8 cellular contexts compared by ENCODE assay signal in the genomic region with DNA sequence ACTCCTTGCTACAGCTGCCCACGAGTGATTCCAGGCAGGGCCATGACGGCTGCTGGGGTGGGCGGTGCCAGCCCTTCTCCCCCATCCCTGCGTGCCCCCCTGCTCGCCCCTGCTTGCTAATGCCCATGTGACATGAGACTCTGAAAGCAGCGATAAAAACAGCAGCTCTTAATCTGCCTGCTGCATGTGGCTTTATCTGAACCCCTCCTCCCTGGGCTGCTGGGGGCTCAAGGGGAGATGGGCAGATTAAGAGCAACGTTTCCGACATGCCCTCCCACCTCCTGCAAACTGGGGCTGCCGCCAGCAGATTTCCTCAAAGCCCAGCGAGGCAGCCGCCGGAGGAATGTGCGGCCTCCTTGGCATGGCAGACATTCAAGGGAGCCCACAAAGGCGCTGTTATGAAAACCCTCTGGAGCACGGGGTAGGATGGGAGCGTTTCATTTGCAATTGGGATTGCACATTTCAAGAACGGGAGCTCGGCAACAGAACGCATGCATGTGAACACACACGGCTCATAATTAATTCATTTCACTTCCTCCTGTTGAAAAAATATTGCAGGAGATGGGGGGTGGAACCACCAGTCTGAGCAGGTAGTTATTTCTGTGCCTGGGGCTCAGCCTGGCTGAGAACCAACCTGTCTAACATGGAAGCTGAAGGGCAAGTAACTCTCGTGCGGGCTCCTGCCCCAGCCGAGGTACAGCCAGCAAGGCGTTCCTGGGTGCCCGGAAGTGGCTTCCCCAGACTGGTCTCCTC.
DNase-seq lines count a peak whose midpoint lies in the region; ATAC-seq and TF ChIP-seq lines count a peak whose summit lies in the region.

No MANE protein-coding gene starts in this region.

- peaks cover 12% of the 10 kb centered on the region for H3K27me3 ChIP-seq in GM23248 (replicated peaks; ENCODE audit: insufficient read depth)

- no TSS peak for BruUV-seq in Calu3 (replicated peaks; lab: Mats Ljungman, UMichigan)

- H3K4me3 Mint-ChIP-seq in Calu3 (ENCODE audit: low read depth, unreplicated experiment), result no peak overlapping the region
- H3K4me3 Mint-ChIP-seq in natural killer cell, result peak overlapping the region; percentile 86

- H3K4me3 ChIP-seq in GM23248, result peak overlapping the region; percentile 20; the same call in 1 of the 2 replicates

- no peaks in the 10 kb centered on the region for H3F3A ChIP-seq in GM23248 (ENCODE audit: insufficient read depth)

- no peaks in the 10 kb centered on the region for H3K4me1 ChIP-seq in GM23248 (ENCODE audit: insufficient read depth)

- H3K9me3 ChIP-seq in GM23248 (ENCODE audit: low read depth), result no peaks in the 10 kb centered on the region

- H3K36me3 Mint-ChIP-seq in Calu3 (ENCODE audit: insufficient read depth, unreplicated experiment), result no peaks in the 10 kb centered on the region
- no peaks in the 10 kb centered on the region for H3K36me3 Mint-ChIP-seq in natural killer cell

- no peaks in the 10 kb centered on the region for H4K20me1 ChIP-seq in GM23248 (ENCODE audit: insufficient read depth)

- TF ChIP-seq POLR2A in erythroblast (IDR thresholded peaks at IDR 0.05; ENCODE audit: low read length), result peak; percentile 87

- ATAC-seq in SK-N-SH treated with all-trans-retinoic acid at 6 μM for 48 hours (peak; percentile 94), natural killer cell (peak; percentile 21 to 77 (median 60)), GM21390 (IDR thresholded peaks at IDR 0.05; ENCODE audit: unreplicated experiment) (no peak)

- 0 out of 2 replicates have a peak overlapping the region, but pooled peaks have one; percentile 23 for H2AFZ ChIP-seq in GM23248

- H3K27ac ChIP-seq in GM23248, result no peak overlapping the region

- H3K9me3 Mint-ChIP-seq in Calu3 (ENCODE audit: low read depth, unreplicated experiment) (no peaks in the 10 kb centered on the region), natural killer cell (no peaks in the 10 kb centered on the region)

- CTCF ChIA-PET in Calu3 (lab: Charles Lee), result interaction anchor here (0.8 to 1.3 kb wide), 2 partner anchors 9 to 14 kb away, joined by 3 read pairs; no protein-coding TSS in a partner anchor

- no peaks in the 10 kb centered on the region for H3K79me2 ChIP-seq in GM23248 (ENCODE audit: insufficient read depth)

- no peaks in the 10 kb centered on the region for H3K4me1 Mint-ChIP-seq in Calu3 (ENCODE audit: low read depth, unreplicated experiment)
- H3K4me1 Mint-ChIP-seq in natural killer cell, result peaks cover 11 to 16% of the 10 kb centered on the region in 2 donors

- H3K27me3 Mint-ChIP-seq in Calu3 (ENCODE audit: unreplicated experiment) (peaks cover 79% of the 10 kb centered on the region), natural killer cell (ENCODE audit: low read depth in 2 of 2) (peaks cover 17 to 28% of the 10 kb centered on the region in 2 donors)

- intact Hi-C loops in Calu3 (cut with micrococcal nuclease; ENCODE audit: unreplicated experiment), result no loop called here
- intact Hi-C loops in natural killer cell (cut with micrococcal nuclease), result no loop called here

- no peaks in the 10 kb centered on the region for H3K9me2 ChIP-seq in GM23248 (ENCODE audit: insufficient read depth)

- 46 to 51% methylated on average over 24 to 25 of the region's 25 CpGs for WGBS in GM23248 (ENCODE audit: low coverage in 1 of 2, low lambda C conversion rate in 2 of 2, missing lambda C conversion rate in 2 of 2), 2 experiments

- TF ChIP-seq CTCF in Calu3 (IDR thresholded peaks at IDR 0.05; ENCODE audit: unreplicated experiment) (no peak), natural killer cell (IDR thresholded peaks at IDR 0.05) (no peak)

- H3K4me2 ChIP-seq in GM23248 (ENCODE audit: unreplicated experiment), result no peak overlapping the region

- in situ Hi-C loops in GM23248 (cut with MboI), result no loop called here

- DNase-seq in Calu3, result peak; percentile 14
- peak; percentile 67 for DNase-seq in GM23248
- DNase-seq in erythroblast (lab: John Stamatoyannopoulos, UW), result peak; percentile 97 to 100
- DNase-seq in natural killer cell, result no peak
- no peak for DNase-seq in NCI-H146 (lab: John Stamatoyannopoulos, UW)
- DNase-seq in NCI-H1694 treated with DMSO at 0.1 percent for 48 hours (lab: John Stamatoyannopoulos, UW), result no peak

- no peaks in the 10 kb centered on the region for H3K36me3 ChIP-seq in GM23248 (ENCODE audit: low read depth)

- H3K27ac Mint-ChIP-seq in Calu3 (ENCODE audit: unreplicated experiment), result no peak overlapping the region
- H3K27ac Mint-ChIP-seq in natural killer cell, result peak overlapping the region in 1 of 2 donors; percentile 57

- no peak overlapping the region for H3K9ac ChIP-seq in GM23248

TF ChIP-seq in SK-N-SH treated with all-trans-retinoic acid at 6 μM for 48 hours, 23 proteins besides CTCF, POLR2A, EP300 and RAD21:
- TF ChIP-seq, protein P1, sequence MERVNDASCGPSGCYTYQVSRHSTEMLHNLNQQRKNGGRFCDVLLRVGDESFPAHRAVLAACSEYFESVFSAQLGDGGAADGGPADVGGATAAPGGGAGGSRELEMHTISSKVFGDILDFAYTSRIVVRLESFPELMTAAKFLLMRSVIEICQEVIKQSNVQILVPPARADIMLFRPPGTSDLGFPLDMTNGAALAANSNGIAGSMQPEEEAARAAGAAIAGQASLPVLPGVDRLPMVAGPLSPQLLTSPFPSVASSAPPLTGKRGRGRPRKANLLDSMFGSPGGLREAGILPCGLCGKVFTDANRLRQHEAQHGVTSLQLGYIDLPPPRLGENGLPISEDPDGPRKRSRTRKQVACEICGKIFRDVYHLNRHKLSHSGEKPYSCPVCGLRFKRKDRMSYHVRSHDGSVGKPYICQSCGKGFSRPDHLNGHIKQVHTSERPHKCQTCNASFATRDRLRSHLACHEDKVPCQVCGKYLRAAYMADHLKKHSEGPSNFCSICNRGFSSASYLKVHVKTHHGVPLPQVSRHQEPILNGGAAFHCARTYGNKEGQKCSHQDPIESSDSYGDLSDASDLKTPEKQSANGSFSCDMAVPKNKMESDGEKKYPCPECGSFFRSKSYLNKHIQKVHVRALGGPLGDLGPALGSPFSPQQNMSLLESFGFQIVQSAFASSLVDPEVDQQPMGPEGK (CRISPR knock-in tag; IDR thresholded peaks at IDR 0.05; ENCODE audit: borderline replicate concordance), result peak; percentile 57; the same call in 1 of the 2 replicates
- TF ChIP-seq CREB5 (CRISPR knock-in tag; IDR thresholded peaks at IDR 0.05; ENCODE audit: low read depth), result no peak
- TF ChIP-seq CSDC2 (CRISPR knock-in tag; IDR thresholded peaks at IDR 0.05), result no peak
- peak; percentile 71; the same call in 1 of the 2 replicates for TF ChIP-seq TCF4 (CRISPR knock-in tag; IDR thresholded peaks at IDR 0.05; ENCODE audit: borderline replicate concordance)
- TF ChIP-seq TSHZ2 (CRISPR knock-in tag; IDR thresholded peaks at IDR 0.05), result peak; percentile 61; the same call in 1 of the 2 replicates

Comparison
In these comparisons a context has a peak if more than half of its experiments do, and no peak if none do; other contexts are left out.
1. DNase-seq: peak in Calu3 (single experiment), GM23248 (single experiment) and erythroblast (2 of 2); none in natural killer cell (single experiment), NCI-H146 (single experiment) and NCI-H1694 treated with DMSO at 0.1 percent for 48 hours (single experiment).